ENCODE assay signal across 8 cellular contexts in genomic region chr6:12288844-12289654, GRCh38. TPM values are rescaled to one million over a fixed set of nuclear protein-coding genes. Genes with fewer than 3 reads are reported as not detected.
DNase-seq lines count a peak whose midpoint lies in the region; ATAC-seq, FAIRE-seq and TF ChIP-seq lines count a peak whose summit lies in the region.

No MANE protein-coding gene starts in this region.

- WGBS in GM12878 (ENCODE audit: insufficient coverage, insufficient replicate concordance, low lambda C conversion rate, missing lambda C conversion rate): 24% methylated on average over 10 of the region's 10 CpGs

- CTCF ChIA-PET in GM12878 (lab: Yijun Ruan, JAX): interaction anchor here (0.8 to 8.6 kb wide), 50 partner anchors 9 to 705 kb away, joined by 3 to 403 read pairs (median 6); no protein-coding TSS in a partner anchor

- H3K36me3 ChIP-seq in GM12878 (ENCODE audit: control insufficient read depth in 2 of 2, insufficient read depth in 2 of 2, low read length in 1 of 2): no peaks in the 10 kb centered on the region

- SMC1A ChIA-PET in GM12878 (lab: Charles Lee; ENCODE audit: uncharacterized antibody, unreplicated experiment): interaction anchor here (0.6 to 7.4 kb wide), 53 partner anchors 9 to 1049 kb away, joined by 3 to 382 read pairs (median 5); no protein-coding TSS in a partner anchor

- H3K4me1 ChIP-seq in GM12878 (ENCODE audit: control insufficient read depth, insufficient read depth, low read length): peaks cover 8% of the 10 kb centered on the region

- H2AFZ ChIP-seq in GM12878 (ENCODE audit: control insufficient read depth, low read depth, low read length): peak overlapping the region; percentile 93

- H3K9me3 ChIP-seq in GM12878 (replicated peaks; ENCODE audit: control insufficient read depth, insufficient read depth, low read length): no peaks in the 10 kb centered on the region

- H3K27ac ChIP-seq in GM12878 (ENCODE audit: control insufficient read depth, insufficient read depth) (peak overlapping the region; percentile 54; the same call in 1 of the 2 replicates), skin epidermis (peak overlapping the region in 18 of 21 experiments; percentile 34 to 89 (median 76))

- peak overlapping the region; percentile 98 for H3K4me2 ChIP-seq in GM12878 (ENCODE audit: control insufficient read depth, insufficient read depth)

- POLR2A ChIA-PET in GM12878 (lab: Charles Lee): interaction anchor here (0.6 to 4.3 kb wide), 6 partner anchors 9 to 634 kb away, joined by 3 to 27 read pairs (median 11); no protein-coding TSS in a partner anchor

- peak; percentile 86 for TF ChIP-seq CTCF in GM10266 (IDR thresholded peaks at IDR 0.05; ENCODE audit: control insufficient read depth, insufficient read depth, low read depth, missing control alignments)
- peak; percentile 83 to 88 (median 85) for TF ChIP-seq CTCF in GM12878 (IDR thresholded peaks at IDR 0.05 in 2 of 3, conservative IDR thresholded peaks at IDR 0.05 in 1 of 3; ENCODE audit: control insufficient read depth in 2 of 3, extremely low read depth in 1 of 3, insufficient read depth in 1 of 3, low read depth in 3 of 3, low read length in 3 of 3)

- in situ Hi-C loops in GM12878 (cut with MboI): no loop called here

- intact Hi-C loops in GM12878 (cut with micrococcal nuclease; ENCODE audit: unreplicated experiment): loop anchor here (1.0 to 10.0 kb wide), 6 partner anchors 138 to 671 kb away; no protein-coding TSS in a partner anchor

- no peaks in the 10 kb centered on the region for H4K20me1 ChIP-seq in GM12878 (ENCODE audit: control insufficient read depth, insufficient read depth)

- peak; percentile 78 for DNase-seq in GM10266 (ENCODE audit: extremely low spot score)
- peak; percentile 47 for DNase-seq in HuH-7.5 (ENCODE audit: low spot score)
- DNase-seq in T follicular helper cell (ENCODE audit: low read depth): peak; percentile 23
- peak; percentile 62 for DNase-seq in GM12878 (ENCODE audit: low read depth, low spot score)
- DNase-seq in iPS-NIHi11 (ENCODE audit: low spot score): peak; percentile 67
- DNase-seq in NCI-H1694 treated with DMSO at 0.1 percent for 48 hours (lab: John Stamatoyannopoulos, UW): no peak

- H3K79me2 ChIP-seq in GM12878 (ENCODE audit: control insufficient read depth, insufficient read depth, low read length): peaks cover 13% of the 10 kb centered on the region

- no TSS peak for BruUV-seq in GM12878 (replicated peaks; lab: Mats Ljungman, UMichigan)

- no peak for FAIRE-seq in GM12878 (lab: Jason Lieb, UNC)

- RAD21 ChIA-PET in GM12878 (lab: Charles Lee; ENCODE audit: unreplicated experiment): interaction anchor here (0.5 to 10.0 kb wide), 43 partner anchors 8 to 713 kb away, joined by 3 to 384 read pairs (median 6); no protein-coding TSS in a partner anchor

- H3K4me3 ChIP-seq in GM12878 (peak overlapping the region; percentile 88), skin epidermis (peak overlapping the region; percentile 32 to 52 (median 40))

- no peak for TF ChIP-seq EP300 in GM12878 (IDR thresholded peaks at IDR 0.05; ENCODE audit: borderline replicate concordance in 1 of 2, control insufficient read depth in 1 of 2, low read depth in 2 of 2, low read length in 2 of 2)

- TF ChIP-seq POLR2A in GM12878 (IDR thresholded peaks at IDR 0.05; ENCODE audit: low read depth, low read length): no peak

- no peaks in the 10 kb centered on the region for H3K27me3 ChIP-seq in GM12878 (replicated peaks in 1 of 2; ENCODE audit: control insufficient read depth in 2 of 2, insufficient read depth in 2 of 2, low read length in 1 of 2)

- ATAC-seq in GM12878 (peak; percentile 51), GM18868 (IDR thresholded peaks at IDR 0.05; ENCODE audit: unreplicated experiment) (no peak)

- peak overlapping the region; percentile 71 for H3K9ac ChIP-seq in GM12878 (ENCODE audit: control insufficient read depth, insufficient read depth, low read length)

- peak; percentile 93 for TF ChIP-seq RAD21 in GM12878 (IDR thresholded peaks at IDR 0.05; ENCODE audit: insufficient read depth, low read depth, low read length)

TF ChIP-seq in GM12878, 131 proteins besides CTCF, POLR2A, EP300 and RAD21 (continues in another document):
- 0 out of 2 replicates have a peak, but pooled peaks have one; percentile 11 for TF ChIP-seq IKZF1 (conservative IDR thresholded peaks at IDR 0.05)
- TF ChIP-seq PAX8 (IDR thresholded peaks at IDR 0.05): no peak
- peak; percentile 74 for TF ChIP-seq YY1 (IDR thresholded peaks at IDR 0.05; ENCODE audit: low read depth, low read length)
- TF ChIP-seq TAF1 (IDR thresholded peaks at IDR 0.05; ENCODE audit: borderline replicate concordance, low read depth, low read length): no peak
- TF ChIP-seq RUNX3 (IDR thresholded peaks at IDR 0.05; ENCODE audit: low read length): peak; percentile 34; the same call in 1 of the 2 replicates
- no peak for TF ChIP-seq ETV6 (conservative IDR thresholded peaks at IDR 0.05 in 1 of 2, IDR thresholded peaks at IDR 0.05 in 1 of 2; ENCODE audit: borderline replicate concordance in 1 of 2, low read depth in 1 of 2)
- TF ChIP-seq ESRRA (IDR thresholded peaks at IDR 0.05; ENCODE audit: low read length): no peak
- peak; percentile 23; the same call in 1 of the 2 replicates for TF ChIP-seq RB1 (IDR thresholded peaks at IDR 0.05; ENCODE audit: borderline replicate concordance)
- no peak for TF ChIP-seq WRNIP1 (IDR thresholded peaks at IDR 0.05; ENCODE audit: borderline replicate concordance, low read depth, low read length)
- no peak for TF ChIP-seq HSF1 (IDR thresholded peaks at IDR 0.05; ENCODE audit: low read depth, low read length)
- no peak for TF ChIP-seq ZBTB33 (IDR thresholded peaks at IDR 0.05)

RNA-seq across cellular contexts. Expression of gene EDN1, which starts 1.1 kb away (rescaled TPM):
- total RNA-seq in GM12878 (2013; cell fraction: nucleolus; rRNA removed): 2.9 and 3.6 TPM in 2 replicates
- 2.3 and 3.7 TPM in 2 replicates for total RNA-seq in GM12878 (2014; rRNA removed)
- total RNA-seq in GM12878 (2014; rRNA removed; fragmentation: Illumina TruSeq; extraction: Trizol): 4.1 and 4.2 TPM in 2 replicates
- 3.0 and 3.5 TPM in 2 replicates for total RNA-seq in GM12878 (2021)
- polyA plus RNA-seq in GM12878 (2011; ENCODE audit: low read depth): 0.96 TPM
- 6.6 and 9.6 TPM in 2 replicates for polyA plus RNA-seq in GM12878 (2011; rRNA removed)
- polyA plus RNA-seq in GM12878 (2011; cell fraction: cytosol; rRNA removed): 4.1 and 5.9 TPM in 2 replicates
- polyA plus RNA-seq in GM12878 (2011; cell fraction: nucleus; rRNA removed): 9.2 and 10.0 TPM in 2 replicates
- 1.3 and 1.5 TPM in 2 replicates for polyA plus RNA-seq in GM12878 (2012)
- polyA plus RNA-seq in GM12878 (2014; fragmentation: Illumina TruSeq; extraction: Trizol): 4.9 and 5.3 TPM in 2 replicates
- 1 to 10 TPM; 2.0 to 2.5 TPM for polyA plus RNA-seq in GM12878 (2014; fragmentation: Nextera tagmentation; extraction: Ambion mirVana)
- 2.5 and 2.6 TPM in 2 replicates for polyA plus RNA-seq in GM12878 (2014; rRNA removed)
- 1 to 10 TPM; 2.9 to 3.4 TPM for polyA plus RNA-seq in GM12878 (2016; fragmentation: Nextera tagmentation; extraction: Ambion mirVana)
- 4.6 and 6.6 TPM in 2 replicates for polyA minus RNA-seq in GM12878 (2011; rRNA and poly(A)+ RNA removed)
- 2.3 and 4.1 TPM in 2 replicates for polyA minus RNA-seq in GM12878 (2011; cell fraction: cytosol; rRNA and poly(A)+ RNA removed)
- polyA minus RNA-seq in GM12878 (2011; cell fraction: nucleus; rRNA and poly(A)+ RNA removed): 3.9 and 5.5 TPM in 2 replicates
